15 cellular contexts compared by ENCODE assay signal in the genomic region with DNA sequence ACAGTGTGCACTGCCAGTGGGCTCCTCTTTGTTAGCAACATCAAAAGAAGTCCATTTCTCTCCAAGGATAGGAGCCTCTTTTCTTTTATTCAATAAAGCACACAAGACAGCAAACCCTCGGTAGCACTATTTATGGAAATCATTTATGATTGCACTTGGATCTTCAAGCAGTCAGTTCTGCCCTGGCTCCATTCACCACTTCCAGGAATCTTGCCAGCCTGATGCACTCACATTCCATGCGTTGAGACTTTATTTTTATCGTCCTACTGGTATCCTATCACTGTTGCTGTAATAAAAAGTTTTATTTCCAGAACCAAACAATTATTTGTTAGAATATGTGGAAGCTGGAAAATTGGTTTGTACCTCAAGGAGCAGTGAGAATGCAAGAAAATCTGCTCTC.
"Had no signal": no experiment of that assay in that cellular context is flagged by ENCODE, and none has a peak within 500 bp of the region (broad histone marks: within the 10 kb centered on the region; RNA-seq: fewer than 3 reads in every experiment).

No MANE protein-coding gene starts in this region.

- H3K27ac Mint-ChIP-seq: activated CD4-positive, alpha-beta memory T cell treated with anti-CD3 and anti-CD28 coated beads for 36 hours; activated naive CD8-positive, alpha-beta T cell treated with anti-CD3 and anti-CD28 coated beads for 36 hours; naive thymus-derived CD4-positive, alpha-beta T cell had no signal

- H3K4me1 ChIP-seq: prostate gland, testis had no signal

- H3K4me3 Mint-ChIP-seq: activated CD4-positive, alpha-beta memory T cell treated with anti-CD3 and anti-CD28 coated beads for 36 hours; activated naive CD8-positive, alpha-beta T cell treated with anti-CD3 and anti-CD28 coated beads for 36 hours; naive thymus-derived CD4-positive, alpha-beta T cell had no signal

- H3K4me3 ChIP-seq: gastroesophageal sphincter, prostate gland, testis had no signal

- H3K27me3 ChIP-seq: gastroesophageal sphincter, testis had no signal

- H3K4me1 Mint-ChIP-seq: activated naive CD8-positive, alpha-beta T cell treated with anti-CD3 and anti-CD28 coated beads for 36 hours; naive thymus-derived CD4-positive, alpha-beta T cell had no signal

- H3K27ac ChIP-seq: gastroesophageal sphincter, prostate gland, testis had no signal

- H3K9me3 ChIP-seq: gastroesophageal sphincter, prostate gland, testis had no signal

- H3K27me3 Mint-ChIP-seq: activated CD4-positive, alpha-beta memory T cell treated with anti-CD3 and anti-CD28 coated beads for 36 hours had no signal

- H3K36me3 Mint-ChIP-seq: activated CD4-positive, alpha-beta memory T cell treated with anti-CD3 and anti-CD28 coated beads for 36 hours; activated naive CD8-positive, alpha-beta T cell treated with anti-CD3 and anti-CD28 coated beads for 36 hours; naive thymus-derived CD4-positive, alpha-beta T cell had no signal

- DNase-seq: activated CD4-positive, alpha-beta memory T cell treated with anti-CD3 and anti-CD28 coated beads for 36 hours; activated CD4-positive, alpha-beta T cell treated with anti-CD3 and anti-CD28 coated beads for 1 hour; activated gamma-delta T cell; activated naive CD8-positive, alpha-beta T cell treated with anti-CD3 and anti-CD28 coated beads for 36 hours; activated T-cell treated with anti-CD3 and anti-CD28 coated beads, Interleukin-2, amount 50 U/mL, for 48 hours; kidney; naive thymus-derived CD4-positive, alpha-beta T cell; nucleus accumbens; stimulated activated CD4-positive, alpha-beta T cell treated with anti-CD3 and anti-CD28 coated beads, Interleukin-12 subunit alpha, Interleukin-12 subunit beta, amount 100 ng/mL, for 4 hours; stimulated activated naive CD4-positive, alpha-beta T cell treated with Interleukin-2 at 50 U/mL for 16 hours; T1000; testis had no signal

- H3K36me3 ChIP-seq: gastroesophageal sphincter, prostate gland had no signal

- ATAC-seq: gastroesophageal sphincter; naive thymus-derived CD4-positive, alpha-beta T cell; sciatic nerve had no signal

- H3K9me3 Mint-ChIP-seq: activated CD4-positive, alpha-beta memory T cell treated with anti-CD3 and anti-CD28 coated beads for 36 hours; activated naive CD8-positive, alpha-beta T cell treated with anti-CD3 and anti-CD28 coated beads for 36 hours; naive thymus-derived CD4-positive, alpha-beta T cell had no signal
